Comparison of ENCODE assay signal across 8 cellular contexts in the genomic region with DNA sequence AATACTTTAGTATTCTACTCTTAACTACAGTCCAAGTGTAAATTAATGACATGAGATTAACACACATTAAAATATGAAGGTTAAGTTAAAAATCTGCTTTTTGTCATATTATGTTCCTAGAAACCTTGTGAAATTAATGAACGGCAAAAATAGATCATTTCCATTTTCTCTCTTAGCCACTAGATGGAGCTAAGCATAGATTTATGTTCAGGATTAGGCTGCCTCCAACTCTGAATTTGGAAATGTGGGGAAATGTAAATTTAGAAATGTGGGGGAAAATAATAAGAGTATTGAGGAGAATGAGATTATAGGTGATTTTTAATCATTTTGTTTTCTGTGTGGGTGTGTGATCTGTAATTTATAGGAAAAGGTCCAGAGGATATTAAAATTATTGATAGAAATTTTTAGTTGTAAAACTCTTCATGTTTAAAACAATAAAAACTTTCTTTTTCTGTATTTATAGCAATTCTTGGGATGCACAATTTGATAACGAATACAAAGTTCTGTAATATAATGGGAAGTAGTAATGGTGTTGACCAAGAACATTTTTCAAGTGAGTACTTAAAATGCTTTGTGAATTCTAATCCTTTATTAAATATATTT. TPM values are rescaled to one million over a fixed set of nuclear protein-coding genes. Genes with fewer than 3 reads are reported as not detected.
DNase-seq lines count a peak whose midpoint lies in the region; ATAC-seq, FAIRE-seq and TF ChIP-seq lines count a peak whose summit lies in the region.

No MANE protein-coding gene starts in this region.

- H3K4me1 Mint-ChIP-seq in astrocyte (ENCODE audit: low read depth, unreplicated experiment), result peaks cover 17% of the 10 kb centered on the region

- H4K20me1 ChIP-seq in astrocyte (ENCODE audit: insufficient read depth, low read length), result peaks cover 27% of the 10 kb centered on the region

- H3K36me3 Mint-ChIP-seq in astrocyte (ENCODE audit: low read depth, unreplicated experiment), result peaks cover 3% of the 10 kb centered on the region

- DNase-seq in DMS114 treated with DMSO at 0.1 percent for 48 hours (lab: John Stamatoyannopoulos, UW; ENCODE audit: unreplicated experiment), result peak; percentile 12
- no peak for DNase-seq in astrocyte (ENCODE audit: low read depth)
- no peak for DNase-seq in left colon
- DNase-seq in effector CD4-positive, alpha-beta T cell, result no peak
- DNase-seq in stimulated activated CD4-positive, alpha-beta T cell treated with anti-CD3 and anti-CD28 coated beads, Interleukin-2, amount 100 ng/mL, for 48 hours, result no peak
- DNase-seq in ureter (ENCODE audit: low spot score), result no peak

- H3K9me3 Mint-ChIP-seq in astrocyte (ENCODE audit: unreplicated experiment), result peaks cover 4% of the 10 kb centered on the region

- FAIRE-seq in astrocyte (lab: Jason Lieb, UNC), result no peak

- no peak overlapping the region for H3K9ac ChIP-seq in astrocyte (ENCODE audit: low read length)

- no peak overlapping the region for H3K4me3 ChIP-seq in astrocyte (ENCODE audit: insufficient read depth, low read depth, low read length)

- intact Hi-C loops in left colon (cut with DNase I, micrococcal nuclease), result no loop called here

- peaks cover 14% of the 10 kb centered on the region for H3K79me2 ChIP-seq in astrocyte (ENCODE audit: insufficient read depth, low read length)

- no peak overlapping the region for H2AFZ ChIP-seq in astrocyte (ENCODE audit: low read depth, low read length)

- peak; percentile 42 for ATAC-seq in left colon
- ATAC-seq in GM21576 (IDR thresholded peaks at IDR 0.05; ENCODE audit: unreplicated experiment), result no peak

- peak overlapping the region; percentile 27 for H3K27ac Mint-ChIP-seq in astrocyte (ENCODE audit: unreplicated experiment)

- H3K27me3 ChIP-seq in astrocyte (ENCODE audit: insufficient read depth, low read length), result no peaks in the 10 kb centered on the region

- peaks cover 9% of the 10 kb centered on the region for H3K4me1 ChIP-seq in astrocyte (ENCODE audit: insufficient read depth, low read length)

- TF ChIP-seq CTCF in LNCAP (IDR thresholded peaks at IDR 0.05) (peak; percentile 85), astrocyte (IDR thresholded peaks at IDR 0.05; ENCODE audit: insufficient read depth, low read depth, low read length) (peak; percentile 80)

- H3K4me3 Mint-ChIP-seq in astrocyte (ENCODE audit: unreplicated experiment), result no peak overlapping the region

- H3K36me3 ChIP-seq in astrocyte (ENCODE audit: insufficient read depth, low read length), result peaks cover 13% of the 10 kb centered on the region

- no peak overlapping the region for H3K4me2 ChIP-seq in astrocyte (ENCODE audit: low read length)

- no peaks in the 10 kb centered on the region for H3K9me3 ChIP-seq in astrocyte (ENCODE audit: insufficient read depth, low read depth, low read length)

- H3K27me3 Mint-ChIP-seq in astrocyte (ENCODE audit: low read depth, unreplicated experiment), result no peaks in the 10 kb centered on the region

- no peak overlapping the region for H3K27ac ChIP-seq in astrocyte (ENCODE audit: low read depth, low read length)

RNA-seq across cellular contexts. Expression of a gene that starts 59.2 kb away (rescaled TPM):
- 65.2 TPM in 2 replicates for total RNA-seq in astrocyte
- total RNA-seq in left colon, result 10 to 100 TPM; 63.5 to 72.2 TPM
- total RNA-seq in ureter, result 44.2 TPM
